ENCODE assay signal across 23 cellular contexts in the genomic region with DNA sequence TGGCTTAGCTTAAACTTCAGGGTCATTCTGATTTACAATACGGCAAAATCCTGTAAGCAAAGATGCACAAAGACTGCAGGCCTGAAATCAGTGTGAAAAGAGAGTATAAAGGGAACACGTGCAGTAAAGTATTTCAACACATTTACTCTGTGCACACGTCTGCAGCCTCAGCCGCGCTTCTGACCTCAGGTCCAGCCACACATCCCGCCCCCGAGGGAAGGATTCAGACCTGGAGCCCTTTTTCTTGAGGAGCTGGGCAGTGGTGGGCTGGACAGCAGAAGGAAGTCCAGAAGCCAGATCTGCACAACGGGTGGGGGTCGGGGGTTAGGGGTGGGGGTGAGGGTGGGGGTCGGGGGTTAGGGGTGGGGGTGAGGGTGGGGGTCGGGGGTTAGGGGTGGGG.
"Had no signal": no experiment of that assay in that cellular context is flagged by ENCODE, and none has a peak within 500 bp of the region (broad histone marks: within the 10 kb centered on the region; RNA-seq: fewer than 3 reads in every experiment).

No MANE protein-coding gene starts in this region.

- H3K4me1 ChIP-seq: parathyroid adenoma had no signal

- H3K27me3 ChIP-seq: breast epithelium, esophagus muscularis mucosa, neutrophil, upper lobe of left lung had no signal

- H3K27ac ChIP-seq: breast epithelium, esophagus muscularis mucosa, neutrophil, parathyroid adenoma, thoracic aorta, upper lobe of left lung had no signal

- H3K4me3 ChIP-seq: breast epithelium, esophagus muscularis mucosa, lung, smooth muscle cell, thoracic aorta, upper lobe of left lung had no signal

- H3K36me3 ChIP-seq: breast epithelium, esophagus muscularis mucosa, neutrophil, thoracic aorta, upper lobe of left lung had no signal

- H3K9me3 ChIP-seq: breast epithelium, esophagus muscularis mucosa, neutrophil, thoracic aorta, upper lobe of left lung had no signal

- H3K79me2 ChIP-seq: parathyroid adenoma had no signal

- H2AFZ ChIP-seq: parathyroid adenoma had no signal

- ATAC-seq: activated T-helper 17 cell treated with anti-CD3 and anti-CD28 coated beads, Interleukin-2, amount 50 U/mL, for 72 hours; left colon; natural killer cell treated with Interleukin-12 subunit alpha and Interleukin-12 subunit beta and Interleukin-15 and Interleukin-18, amount 100 ng/mL, for 72 hours; sciatic nerve; stimulated activated memory B cell treated with anti-CD40 and anti-IgM and Interleukin-4, amounts not matched to agents 10 μg/mL and 1 μg/mL and 100 μg/mL, for 72 hours had no signal

- FAIRE-seq: astrocyte, endothelial cell of umbilical vein, TTC549 had no signal

- H3K9ac ChIP-seq: parathyroid adenoma had no signal

- DNase-seq: activated CD4-positive, alpha-beta memory T cell treated with anti-CD3 and anti-CD28 coated beads for 36 hours; activated CD4-positive, alpha-beta T cell treated with anti-CD3 and anti-CD28 coated beads for 4 hours; activated naive CD4-positive, alpha-beta T cell treated with anti-CD3 and anti-CD28 coated beads for 36 hours; activated T-cell treated with anti-CD3 and anti-CD28 coated beads, Interleukin-2, amount 50 U/mL, for 1 hour; effector CD8-positive, alpha-beta T cell; left colon; stimulated activated CD4-positive, alpha-beta T cell treated with anti-CD3 and anti-CD28 coated beads, Interleukin-4, amount 100 ng/mL, for 4 hours; SW 1271 had no signal

- H3K4me2 ChIP-seq: smooth muscle cell had no signal
